8 cellular contexts compared by ENCODE assay signal in the genomic region with DNA sequence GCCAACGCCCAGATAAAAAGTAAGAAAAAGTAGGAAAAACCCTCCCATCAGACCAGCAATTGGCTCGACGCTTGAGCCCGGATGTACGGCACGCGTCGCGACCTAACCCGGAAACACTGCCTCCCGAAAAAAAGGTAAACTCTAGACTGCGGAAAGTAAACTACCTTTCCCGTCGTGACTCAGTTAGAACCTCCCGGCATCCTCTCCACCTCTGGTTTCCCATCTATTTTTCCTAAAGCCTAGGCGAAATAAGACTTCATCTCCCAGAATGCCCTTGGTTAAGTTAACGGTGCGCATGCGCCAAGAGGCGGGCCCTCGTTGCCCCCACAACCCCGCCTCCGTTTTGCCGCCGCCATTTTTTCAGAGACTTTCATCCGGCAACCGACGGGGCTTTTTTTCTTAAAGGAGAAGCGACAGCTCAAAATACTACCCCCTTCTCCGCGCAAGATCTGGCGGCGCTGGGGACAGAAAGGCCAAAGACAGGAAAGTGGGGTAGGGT. TPM values are rescaled to one million over a fixed set of nuclear protein-coding genes. Genes with fewer than 3 reads are reported as not detected.
DNase-seq lines count a peak whose midpoint lies in the region; ATAC-seq lines count a peak whose summit lies in the region.

No MANE protein-coding gene starts in this region.

- H3K23ac ChIP-seq in neuronal stem cell (ENCODE audit: low read depth, low read length, poor library complexity) = peak overlapping the region; percentile 97

- no peak overlapping the region for H4K8ac ChIP-seq in neuronal stem cell (ENCODE audit: low read depth, low read length)

- H3K27ac ChIP-seq in SK-N-MC (peak overlapping the region; percentile 99), neuronal stem cell (replicated peaks; ENCODE audit: low read length) (peak overlapping the region; percentile 99), subcutaneous abdominal adipose tissue (ENCODE audit: low read depth, low read length) (peak overlapping the region; percentile 100)

- no peak overlapping the region for H3K4ac ChIP-seq in neuronal stem cell (ENCODE audit: low read length)

- ATAC-seq in GM18498 (IDR thresholded peaks at IDR 0.05; ENCODE audit: unreplicated experiment) (peak; percentile 25), HG02610 (IDR thresholded peaks at IDR 0.05; ENCODE audit: unreplicated experiment) (no peak)
- ATAC-seq in activated naive CD4-positive, alpha-beta T cell treated with anti-CD3 and anti-CD28 coated beads, Interleukin-2, amount 50 U/mL, for 72 hours = peak in 1 of 2 donors; percentile 60

- peak overlapping the region; percentile 100 for H3K27ac Mint-ChIP-seq in activated naive CD4-positive, alpha-beta T cell treated with anti-CD3 and anti-CD28 coated beads, Interleukin-2, amount 50 U/mL, for 72 hours

- H2AFZ ChIP-seq in neuronal stem cell (ENCODE audit: low read length) = peak overlapping the region; percentile 97

- H3K9me3 Mint-ChIP-seq in activated naive CD4-positive, alpha-beta T cell treated with anti-CD3 and anti-CD28 coated beads, Interleukin-2, amount 50 U/mL, for 72 hours = no peaks in the 10 kb centered on the region

- H3K36me3 Mint-ChIP-seq in activated naive CD4-positive, alpha-beta T cell treated with anti-CD3 and anti-CD28 coated beads, Interleukin-2, amount 50 U/mL, for 72 hours = peaks cover 34 to 37% of the 10 kb centered on the region in 2 donors

- H2BK15ac ChIP-seq in neuronal stem cell (ENCODE audit: low read length) = no peak overlapping the region

- peak overlapping the region; percentile 45 for H3K4me2 ChIP-seq in neuronal stem cell (ENCODE audit: insufficient read depth, low read length, poor library complexity, severe bottlenecking)

- DNase-seq in NCI-H1048 (lab: John Stamatoyannopoulos, UW) = peak; percentile 94
- peak; percentile 97 for DNase-seq in SK-N-MC (ENCODE audit: low read depth, low spot score)
- peak; percentile 83 to 90 for DNase-seq in activated naive CD4-positive, alpha-beta T cell treated with anti-CD3 and anti-CD28 coated beads, Interleukin-2, amount 50 U/mL, for 72 hours (ENCODE audit: low spot score in 2 of 2)
- DNase-seq in germinal center (ENCODE audit: low spot score) = peak; percentile 76
- DNase-seq in neuronal stem cell (ENCODE audit: low spot score) = peak; percentile 98

- H3K27me3 ChIP-seq in neuronal stem cell (ENCODE audit: control insufficient read depth in 3 of 3, insufficient read depth in 3 of 3, low read depth in 1 of 3, low read length in 3 of 3) (no peaks in the 10 kb centered on the region), subcutaneous abdominal adipose tissue (ENCODE audit: control insufficient read depth in 5 of 5, insufficient read depth in 4 of 5, low read length in 5 of 5) (no peaks in the 10 kb centered on the region)

- H3K4me3 ChIP-seq in SK-N-MC (peak overlapping the region; percentile 93), neuronal stem cell (ENCODE audit: low read length in 2 of 2) (peak overlapping the region; percentile 93 to 97), subcutaneous abdominal adipose tissue (ENCODE audit: low read depth in 1 of 5, low read length in 5 of 5) (peak overlapping the region; percentile 82 to 97 (median 86))

- H3K9ac ChIP-seq in SK-N-MC (ENCODE audit: insufficient read length) = peak overlapping the region; percentile 97
- peak overlapping the region; percentile 97 for H3K9ac ChIP-seq in neuronal stem cell (ENCODE audit: low read depth, low read length, poor library complexity)
- H3K9ac ChIP-seq in subcutaneous abdominal adipose tissue (ENCODE audit: low read length in 5 of 5) = peak overlapping the region; percentile 89 to 99 (median 98)

- no peak overlapping the region for H2BK12ac ChIP-seq in neuronal stem cell (ENCODE audit: low read length)

- H3K36me3 ChIP-seq in SK-N-MC (ENCODE audit: insufficient read depth, low read length) = peaks cover 28% of the 10 kb centered on the region
- peaks cover 0 to 21% of the 10 kb centered on the region in 2 donors for H3K36me3 ChIP-seq in neuronal stem cell (replicated peaks in 1 of 2; ENCODE audit: control insufficient read depth in 2 of 2, insufficient read depth in 2 of 2, low read length in 2 of 2)
- no peaks in the 10 kb centered on the region for H3K36me3 ChIP-seq in subcutaneous abdominal adipose tissue (ENCODE audit: control insufficient read depth in 5 of 5, insufficient read depth in 5 of 5, low read length in 5 of 5)

- peak overlapping the region; percentile 72 for H2BK120ac ChIP-seq in neuronal stem cell (ENCODE audit: low read depth, low read length)

- H2AK5ac ChIP-seq in neuronal stem cell (ENCODE audit: low read depth, low read length) = no peak overlapping the region

- H3K4me1 ChIP-seq in neuronal stem cell (ENCODE audit: control insufficient read depth in 2 of 2, insufficient read depth in 1 of 2, low read depth in 1 of 2, low read length in 2 of 2) (peaks cover 1 to 9% of the 10 kb centered on the region in 2 donors), subcutaneous abdominal adipose tissue (ENCODE audit: control insufficient read depth in 5 of 5, insufficient read depth in 5 of 5, low read length in 5 of 5) (peaks cover 8 to 70% (median 64%) of the 10 kb centered on the region in 5 donors)

- peak overlapping the region; percentile 98 for H2BK5ac ChIP-seq in neuronal stem cell (ENCODE audit: low read length)

- no CpG with 5 or more reads among the region's 33 CpGs for WGBS in neuronal stem cell (ENCODE audit: extremely low coverage in 2 of 2, insufficient read length in 2 of 2, insufficient replicate concordance in 1 of 2), 2 donors

- peak overlapping the region; percentile 100 for H3K18ac ChIP-seq in neuronal stem cell (ENCODE audit: low read length)

- no peak overlapping the region for H4K91ac ChIP-seq in neuronal stem cell (ENCODE audit: low read depth, low read length, poor library complexity)

- H3K79me1 ChIP-seq in neuronal stem cell (ENCODE audit: low read depth, low read length) = no peaks in the 10 kb centered on the region

- H3K9me3 ChIP-seq in SK-N-MC (ENCODE audit: low read depth, low read length) (no peaks in the 10 kb centered on the region), neuronal stem cell (replicated peaks in 1 of 2; ENCODE audit: control insufficient read depth in 2 of 2, insufficient read depth in 1 of 2, low read depth in 1 of 2, low read length in 2 of 2) (no peaks in the 10 kb centered on the region), subcutaneous abdominal adipose tissue (ENCODE audit: control insufficient read depth in 5 of 5, low read length in 5 of 5) (no peaks in the 10 kb centered on the region)

- H3K14ac ChIP-seq in neuronal stem cell (ENCODE audit: low read length) = peak overlapping the region; percentile 71

RNA-seq across cellular contexts. Expression of gene ZFP91, which starts 0.7 kb away (rescaled TPM):
- 10 to 100 TPM; 37.7 to 79.7 TPM for total RNA-seq in activated naive CD4-positive, alpha-beta T cell treated with anti-CD3 and anti-CD28 coated beads, Interleukin-2, amount 50 U/mL, for 72 hours
- 42.3 TPM for polyA plus RNA-seq in neuronal stem cell (2013, experiment 1 of 2)
- polyA plus RNA-seq in neuronal stem cell (2013, experiment 2 of 2) = 43.7 TPM

RNA-seq across cellular contexts. Expression of gene LPXN, which starts 2.5 kb away (rescaled TPM):
- 100 to 1,000 TPM; 177 to 422 TPM for total RNA-seq in activated naive CD4-positive, alpha-beta T cell treated with anti-CD3 and anti-CD28 coated beads, Interleukin-2, amount 50 U/mL, for 72 hours
- 2.2 TPM for polyA plus RNA-seq in neuronal stem cell (2013, experiment 1 of 2)
- 2.4 TPM for polyA plus RNA-seq in neuronal stem cell (2013, experiment 2 of 2)

RNA-seq across cellular contexts. Expression of gene CNTF, which starts 44.3 kb away (rescaled TPM):
- total RNA-seq in activated naive CD4-positive, alpha-beta T cell treated with anti-CD3 and anti-CD28 coated beads, Interleukin-2, amount 50 U/mL, for 72 hours = 1 to 10 TPM; 4.2 to 5.9 TPM
- 0.33 TPM for polyA plus RNA-seq in neuronal stem cell (2013, experiment 1 of 2)
- 0.15 TPM for polyA plus RNA-seq in neuronal stem cell (2013, experiment 2 of 2)
